14 cellular contexts compared by ENCODE assay signal in genomic region chr1:22447581-22448215, GRCh38. TPM values are rescaled to one million over a fixed set of nuclear protein-coding genes. Genes with fewer than 3 reads are reported as not detected.
A peak's percentile ranks its signal among the peaks of the same experiment; 100 is the strongest.
DNase-seq lines count a peak whose midpoint lies in the region; ATAC-seq and TF ChIP-seq lines count a peak whose summit lies in the region.
"Had no signal": no experiment of that assay in that cellular context is flagged by ENCODE, and none has a peak within 500 bp of the region (broad histone marks: within the 10 kb centered on the region; RNA-seq: fewer than 3 reads in every experiment).

No MANE protein-coding gene starts in this region.

- intact Hi-C loops in left ventricle myocardium inferior (cut with micrococcal nuclease) (no loop called here), stomach (cut with DNase I; ENCODE audit: low total_unique reads) (no loop called here)
- intact Hi-C loops in activated T-helper 2 cell treated with anti-CD3 and anti-CD28 coated beads, Interferon-gamma antibody, Interleukin-2, Interleukin-4, amounts not matched to agents 10 μg/mL and 5 μg/mL and 100 μg/mL, durations not matched to agents 14 hours and 24 hours and 36 hours (cut with micrococcal nuclease): no loop called here

- H3K27ac ChIP-seq in angular gyrus (ENCODE audit: low read depth, low read length) (peak overlapping the region; percentile 37), left ventricle myocardium inferior (replicated peaks) (peak overlapping the region; percentile 83), stomach (peak overlapping the region in 4 of 5 donors; percentile 7 to 40 (median 28))
- H3K27ac ChIP-seq: HL-60 had no signal

- TF ChIP-seq POLR2A in stomach (IDR thresholded peaks at IDR 0.05): no peak

- H3K36me3 ChIP-seq in left ventricle myocardium inferior (no peaks in the 10 kb centered on the region), stomach (no peaks in the 10 kb centered on the region)

- ATAC-seq in GM21515 (IDR thresholded peaks at IDR 0.05; ENCODE audit: unreplicated experiment): no peak

- 47 to 66% (median 58%) methylated on average over 6 of the region's 6 CpGs for WGBS in stomach, 5 donors

- TF ChIP-seq EP300 in stomach (IDR thresholded peaks at IDR 0.05): no peak

- DNase-seq in HFF-Myc (ENCODE audit: extremely low read depth, low read depth) (peak; percentile 52), left ventricle myocardium inferior (no peak), stomach (no peak), SW 1271 (lab: John Stamatoyannopoulos, UW) (no peak), NOMO-1 treated with DMSO at 0.1 percent for 48 hours (lab: John Stamatoyannopoulos, UW; ENCODE audit: unreplicated experiment) (no peak)
- no peak for DNase-seq in activated T-helper 2 cell treated with anti-CD3 and anti-CD28 coated beads, Interferon-gamma antibody, Interleukin-2, Interleukin-4, amounts not matched to agents 10 μg/mL and 5 μg/mL and 100 μg/mL, durations not matched to agents 14 hours and 24 hours and 36 hours (ENCODE audit: low spot score)
- DNase-seq: activated CD4-positive, alpha-beta T cell treated with anti-CD3 and anti-CD28 coated beads, Interleukin-2, amount 10 ng/mL, durations not matched to agents 7 days and 5 days; caudate nucleus; left cardiac atrium; NCI-H446 treated with DMSO at 0.1 percent for 48 hours; stimulated activated CD4-positive, alpha-beta T cell treated with anti-CD3 and anti-CD28 coated beads, Interleukin-2, amount 100 ng/mL, for 48 hours had no signal

- H3K4me1 Mint-ChIP-seq in activated T-helper 2 cell treated with anti-CD3 and anti-CD28 coated beads, Interferon-gamma antibody, Interleukin-2, Interleukin-4, amounts not matched to agents 10 μg/mL and 5 μg/mL and 100 μg/mL, durations not matched to agents 14 hours and 24 hours and 36 hours (ENCODE audit: low read depth): peaks cover 11% of the 10 kb centered on the region

- no peaks in the 10 kb centered on the region for H3K9me3 ChIP-seq in left ventricle myocardium inferior (replicated peaks)
- no peaks in the 10 kb centered on the region for H3K9me3 ChIP-seq in stomach

- H3K27me3 Mint-ChIP-seq in activated T-helper 2 cell treated with anti-CD3 and anti-CD28 coated beads, Interferon-gamma antibody, Interleukin-2, Interleukin-4, amounts not matched to agents 10 μg/mL and 5 μg/mL and 100 μg/mL, durations not matched to agents 14 hours and 24 hours and 36 hours (ENCODE audit: low read depth): peaks cover 13% of the 10 kb centered on the region

- peaks cover 42% of the 10 kb centered on the region for H3K4me1 ChIP-seq in left ventricle myocardium inferior
- H3K4me1 ChIP-seq in stomach: peaks cover 2 to 21% (median 13%) of the 10 kb centered on the region in 4 donors

- H3K4me3 Mint-ChIP-seq in activated T-helper 2 cell treated with anti-CD3 and anti-CD28 coated beads, Interferon-gamma antibody, Interleukin-2, Interleukin-4, amounts not matched to agents 10 μg/mL and 5 μg/mL and 100 μg/mL, durations not matched to agents 14 hours and 24 hours and 36 hours (ENCODE audit: low read depth): no peak overlapping the region
- H3K4me3 Mint-ChIP-seq: activated CD4-positive, alpha-beta T cell treated with anti-CD3 and anti-CD28 coated beads, Interleukin-2, amount 10 ng/mL, durations not matched to agents 7 days and 5 days had no signal

- peaks cover 8% of the 10 kb centered on the region for H3K36me3 Mint-ChIP-seq in activated T-helper 2 cell treated with anti-CD3 and anti-CD28 coated beads, Interferon-gamma antibody, Interleukin-2, Interleukin-4, amounts not matched to agents 10 μg/mL and 5 μg/mL and 100 μg/mL, durations not matched to agents 14 hours and 24 hours and 36 hours (ENCODE audit: low read depth)

- peaks cover 10% of the 10 kb centered on the region for H3K9me3 Mint-ChIP-seq in activated T-helper 2 cell treated with anti-CD3 and anti-CD28 coated beads, Interferon-gamma antibody, Interleukin-2, Interleukin-4, amounts not matched to agents 10 μg/mL and 5 μg/mL and 100 μg/mL, durations not matched to agents 14 hours and 24 hours and 36 hours

- no peak for TF ChIP-seq CTCF in HFF-Myc (IDR thresholded peaks at IDR 0.05; ENCODE audit: low read depth, low read length, missing control alignments)
- no peak for TF ChIP-seq CTCF in left ventricle myocardium inferior (IDR thresholded peaks at IDR 0.05; ENCODE audit: borderline replicate concordance)
- no peak for TF ChIP-seq CTCF in stomach (IDR thresholded peaks at IDR 0.05)

- H3K27ac Mint-ChIP-seq in activated T-helper 2 cell treated with anti-CD3 and anti-CD28 coated beads, Interferon-gamma antibody, Interleukin-2, Interleukin-4, amounts not matched to agents 10 μg/mL and 5 μg/mL and 100 μg/mL, durations not matched to agents 14 hours and 24 hours and 36 hours: no peak overlapping the region
- H3K27ac Mint-ChIP-seq: activated CD4-positive, alpha-beta T cell treated with anti-CD3 and anti-CD28 coated beads, Interleukin-2, amount 10 ng/mL, durations not matched to agents 7 days and 5 days had no signal

- H3K4me3 ChIP-seq in HFF-Myc (replicated peaks; ENCODE audit: low read depth, low read length): no peak overlapping the region
- H3K4me3 ChIP-seq in left ventricle myocardium inferior: peak overlapping the region; percentile 24
- H3K4me3 ChIP-seq in stomach: no peak overlapping the region

- H3K27me3 ChIP-seq in left ventricle myocardium inferior (ENCODE audit: low read depth) (no peaks in the 10 kb centered on the region), stomach (no peaks in the 10 kb centered on the region)

RNA-seq across cellular contexts. Expression of gene ZBTB40, which starts 4.0 kb away (rescaled TPM):
- total RNA-seq in left ventricle myocardium inferior: 17.9 TPM
- total RNA-seq in stomach: 10 to 100 TPM; 11.0 to 39.3 (median 17.2) TPM
- 1 to 10 TPM; 2.1 to 4.2 (median 2.6) TPM for polyA plus RNA-seq in stomach
- 17.6 and 18.6 TPM in 2 replicates for total RNA-seq in activated T-helper 2 cell treated with anti-CD3 and anti-CD28 coated beads, Interferon-gamma antibody, Interleukin-2, Interleukin-4, amounts not matched to agents 10 μg/mL and 5 μg/mL and 100 μg/mL, durations not matched to agents 14 hours and 24 hours and 36 hours

Comparison
In these comparisons a context has a peak if more than half of its experiments do, and no peak if none do; other contexts are left out.
1. H3K27ac ChIP-seq: peak in every context shown above with its lines; median percentile 83 in left ventricle myocardium inferior; 37 in angular gyrus; 28 in stomach.